Comparison of ENCODE assay signal across 1 cellular context in the genomic region with DNA sequence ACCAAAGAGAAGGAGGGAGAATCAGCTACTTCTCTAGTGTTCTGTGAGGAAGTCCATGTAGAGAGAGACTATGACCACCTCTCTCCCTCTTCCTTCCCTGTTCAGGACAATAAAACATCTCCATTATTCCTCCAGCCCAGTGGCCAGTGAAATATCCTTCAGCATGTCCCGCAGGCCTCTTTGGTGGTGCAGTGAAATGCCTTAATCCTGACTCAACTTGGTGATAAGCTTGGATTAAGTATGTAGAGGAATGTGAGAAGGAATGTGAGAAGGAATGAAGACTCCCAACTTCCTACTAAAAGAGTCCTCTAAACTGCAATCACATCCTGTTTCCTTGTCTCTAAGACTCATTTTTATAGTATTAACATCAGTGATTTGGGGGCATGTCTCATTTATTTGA.
TF ChIP-seq lines count a peak whose summit lies in the region.

No MANE protein-coding gene starts in this region.

TF ChIP-seq in IMR-90, 13 proteins besides CTCF, POLR2A, EP300 and RAD21:
- peak; percentile 38; the same call in 1 of the 2 replicates for TF ChIP-seq FOS (IDR thresholded peaks at IDR 0.05; ENCODE audit: low read depth, low read length)
- TF ChIP-seq, protein P1, sequence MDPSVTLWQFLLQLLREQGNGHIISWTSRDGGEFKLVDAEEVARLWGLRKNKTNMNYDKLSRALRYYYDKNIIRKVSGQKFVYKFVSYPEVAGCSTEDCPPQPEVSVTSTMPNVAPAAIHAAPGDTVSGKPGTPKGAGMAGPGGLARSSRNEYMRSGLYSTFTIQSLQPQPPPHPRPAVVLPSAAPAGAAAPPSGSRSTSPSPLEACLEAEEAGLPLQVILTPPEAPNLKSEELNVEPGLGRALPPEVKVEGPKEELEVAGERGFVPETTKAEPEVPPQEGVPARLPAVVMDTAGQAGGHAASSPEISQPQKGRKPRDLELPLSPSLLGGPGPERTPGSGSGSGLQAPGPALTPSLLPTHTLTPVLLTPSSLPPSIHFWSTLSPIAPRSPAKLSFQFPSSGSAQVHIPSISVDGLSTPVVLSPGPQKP (IDR thresholded peaks at IDR 0.05; ENCODE audit: borderline replicate concordance, low read depth, low read length) = no peak
